Comparison of ENCODE assay signal across 1 cellular context in the genomic region with DNA sequence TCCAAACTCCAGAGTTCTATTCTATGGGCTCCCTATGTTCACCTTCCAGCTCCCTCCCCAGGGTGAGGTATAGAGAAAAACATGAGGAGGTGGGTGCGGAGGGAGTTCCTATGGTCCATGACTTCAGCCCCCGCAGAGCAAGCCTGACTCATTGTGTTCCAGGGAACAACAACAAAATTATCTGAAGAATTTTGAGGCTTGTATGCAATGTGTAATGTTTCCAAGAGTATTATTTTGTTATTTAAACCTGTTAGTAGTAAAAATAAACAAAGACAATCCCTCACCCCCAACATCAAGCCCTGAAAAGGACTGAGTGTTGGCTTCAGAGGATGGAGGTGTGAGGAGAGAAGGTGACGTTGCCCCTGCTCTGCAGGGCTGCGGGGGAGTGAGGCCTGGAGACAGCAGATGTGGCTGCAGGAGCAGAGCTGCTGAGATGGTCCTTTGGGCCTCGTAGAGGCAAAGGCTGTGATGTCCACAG.
A peak's percentile ranks its signal among the peaks of the same experiment; 100 is the strongest.
TF ChIP-seq lines count a peak whose summit lies in the region.

No MANE protein-coding gene starts in this region.

TF ChIP-seq in HEK293, 187 proteins besides CTCF, POLR2A, EP300 and RAD21:
- TF ChIP-seq, protein P1, sequence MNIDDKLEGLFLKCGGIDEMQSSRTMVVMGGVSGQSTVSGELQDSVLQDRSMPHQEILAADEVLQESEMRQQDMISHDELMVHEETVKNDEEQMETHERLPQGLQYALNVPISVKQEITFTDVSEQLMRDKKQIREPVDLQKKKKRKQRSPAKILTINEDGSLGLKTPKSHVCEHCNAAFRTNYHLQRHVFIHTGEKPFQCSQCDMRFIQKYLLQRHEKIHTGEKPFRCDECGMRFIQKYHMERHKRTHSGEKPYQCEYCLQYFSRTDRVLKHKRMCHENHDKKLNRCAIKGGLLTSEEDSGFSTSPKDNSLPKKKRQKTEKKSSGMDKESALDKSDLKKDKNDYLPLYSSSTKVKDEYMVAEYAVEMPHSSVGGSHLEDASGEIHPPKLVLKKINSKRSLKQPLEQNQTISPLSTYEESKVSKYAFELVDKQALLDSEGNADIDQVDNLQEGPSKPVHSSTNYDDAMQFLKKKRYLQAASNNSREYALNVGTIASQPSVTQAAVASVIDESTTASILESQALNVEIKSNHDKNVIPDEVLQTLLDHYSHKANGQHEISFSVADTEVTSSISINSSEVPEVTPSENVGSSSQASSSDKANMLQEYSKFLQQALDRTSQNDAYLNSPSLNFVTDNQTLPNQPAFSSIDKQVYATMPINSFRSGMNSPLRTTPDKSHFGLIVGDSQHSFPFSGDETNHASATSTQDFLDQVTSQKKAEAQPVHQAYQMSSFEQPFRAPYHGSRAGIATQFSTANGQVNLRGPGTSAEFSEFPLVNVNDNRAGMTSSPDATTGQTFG (tag by site-specific recombination; IDR thresholded peaks at IDR 0.05; ENCODE audit: borderline replicate concordance), result no peak
- TF ChIP-seq ZNF266 (tag by site-specific recombination; IDR thresholded peaks at IDR 0.05; ENCODE audit: low read depth), result no peak
- TF ChIP-seq ZNF510 (tag by site-specific recombination; IDR thresholded peaks at IDR 0.05; ENCODE audit: insufficient replicate concordance), result no peak
- TF ChIP-seq ZBTB21 (tag by site-specific recombination; IDR thresholded peaks at IDR 0.05), result no peak
- no peak for TF ChIP-seq ZNF202 (tag by site-specific recombination; IDR thresholded peaks at IDR 0.05; ENCODE audit: borderline replicate concordance)
- TF ChIP-seq, protein P2, sequence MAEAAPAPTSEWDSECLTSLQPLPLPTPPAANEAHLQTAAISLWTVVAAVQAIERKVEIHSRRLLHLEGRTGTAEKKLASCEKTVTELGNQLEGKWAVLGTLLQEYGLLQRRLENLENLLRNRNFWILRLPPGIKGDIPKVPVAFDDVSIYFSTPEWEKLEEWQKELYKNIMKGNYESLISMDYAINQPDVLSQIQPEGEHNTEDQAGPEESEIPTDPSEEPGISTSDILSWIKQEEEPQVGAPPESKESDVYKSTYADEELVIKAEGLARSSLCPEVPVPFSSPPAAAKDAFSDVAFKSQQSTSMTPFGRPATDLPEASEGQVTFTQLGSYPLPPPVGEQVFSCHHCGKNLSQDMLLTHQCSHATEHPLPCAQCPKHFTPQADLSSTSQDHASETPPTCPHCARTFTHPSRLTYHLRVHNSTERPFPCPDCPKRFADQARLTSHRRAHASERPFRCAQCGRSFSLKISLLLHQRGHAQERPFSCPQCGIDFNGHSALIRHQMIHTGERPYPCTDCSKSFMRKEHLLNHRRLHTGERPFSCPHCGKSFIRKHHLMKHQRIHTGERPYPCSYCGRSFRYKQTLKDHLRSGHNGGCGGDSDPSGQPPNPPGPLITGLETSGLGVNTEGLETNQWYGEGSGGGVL (tag by site-specific recombination; IDR thresholded peaks at IDR 0.05), result peak; percentile 77
- TF ChIP-seq MEIS1 (CRISPR knock-in tag; IDR thresholded peaks at IDR 0.05; ENCODE audit: borderline replicate concordance), result no peak
- peak; percentile 56 for TF ChIP-seq ZNF629 (tag by site-specific recombination; IDR thresholded peaks at IDR 0.05)
- no peak for TF ChIP-seq WT1 (tag by site-specific recombination; IDR thresholded peaks at IDR 0.05)
- TF ChIP-seq, protein P3, sequence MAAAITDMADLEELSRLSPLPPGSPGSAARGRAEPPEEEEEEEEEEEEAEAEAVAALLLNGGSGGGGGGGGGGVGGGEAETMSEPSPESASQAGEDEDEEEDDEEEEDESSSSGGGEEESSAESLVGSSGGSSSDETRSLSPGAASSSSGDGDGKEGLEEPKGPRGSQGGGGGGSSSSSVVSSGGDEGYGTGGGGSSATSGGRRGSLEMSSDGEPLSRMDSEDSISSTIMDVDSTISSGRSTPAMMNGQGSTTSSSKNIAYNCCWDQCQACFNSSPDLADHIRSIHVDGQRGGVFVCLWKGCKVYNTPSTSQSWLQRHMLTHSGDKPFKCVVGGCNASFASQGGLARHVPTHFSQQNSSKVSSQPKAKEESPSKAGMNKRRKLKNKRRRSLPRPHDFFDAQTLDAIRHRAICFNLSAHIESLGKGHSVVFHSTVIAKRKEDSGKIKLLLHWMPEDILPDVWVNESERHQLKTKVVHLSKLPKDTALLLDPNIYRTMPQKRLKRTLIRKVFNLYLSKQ (tag by site-specific recombination; IDR thresholded peaks at IDR 0.05; ENCODE audit: borderline replicate concordance), result no peak
- peak; percentile 50; the same call in 1 of the 2 replicates for TF ChIP-seq EGR2 (tag by site-specific recombination; IDR thresholded peaks at IDR 0.05; ENCODE audit: low read depth)
- TF ChIP-seq ZNF426 (tag by site-specific recombination; IDR thresholded peaks at IDR 0.05), result no peak
- no peak for TF ChIP-seq ZNF792 (tag by site-specific recombination; IDR thresholded peaks at IDR 0.05)
- TF ChIP-seq, protein P4, sequence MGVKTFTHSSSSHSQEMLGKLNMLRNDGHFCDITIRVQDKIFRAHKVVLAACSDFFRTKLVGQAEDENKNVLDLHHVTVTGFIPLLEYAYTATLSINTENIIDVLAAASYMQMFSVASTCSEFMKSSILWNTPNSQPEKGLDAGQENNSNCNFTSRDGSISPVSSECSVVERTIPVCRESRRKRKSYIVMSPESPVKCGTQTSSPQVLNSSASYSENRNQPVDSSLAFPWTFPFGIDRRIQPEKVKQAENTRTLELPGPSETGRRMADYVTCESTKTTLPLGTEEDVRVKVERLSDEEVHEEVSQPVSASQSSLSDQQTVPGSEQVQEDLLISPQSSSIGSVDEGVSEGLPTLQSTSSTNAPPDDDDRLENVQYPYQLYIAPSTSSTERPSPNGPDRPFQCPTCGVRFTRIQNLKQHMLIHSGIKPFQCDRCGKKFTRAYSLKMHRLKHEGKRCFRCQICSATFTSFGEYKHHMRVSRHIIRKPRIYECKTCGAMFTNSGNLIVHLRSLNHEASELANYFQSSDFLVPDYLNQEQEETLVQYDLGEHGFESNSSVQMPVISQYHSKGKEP (tag by site-specific recombination; IDR thresholded peaks at IDR 0.05), result no peak
- no peak for TF ChIP-seq RBAK (tag by site-specific recombination; IDR thresholded peaks at IDR 0.05)
- no peak for TF ChIP-seq ZNF221 (tag by site-specific recombination; IDR thresholded peaks at IDR 0.05; ENCODE audit: borderline replicate concordance)
- TF ChIP-seq ZNF138 (tag by site-specific recombination; IDR thresholded peaks at IDR 0.05; ENCODE audit: borderline replicate concordance), result no peak
- TF ChIP-seq ZFHX2 (tag by site-specific recombination; conservative IDR thresholded peaks at IDR 0.05), result peak; percentile 68
- TF ChIP-seq, protein P5, sequence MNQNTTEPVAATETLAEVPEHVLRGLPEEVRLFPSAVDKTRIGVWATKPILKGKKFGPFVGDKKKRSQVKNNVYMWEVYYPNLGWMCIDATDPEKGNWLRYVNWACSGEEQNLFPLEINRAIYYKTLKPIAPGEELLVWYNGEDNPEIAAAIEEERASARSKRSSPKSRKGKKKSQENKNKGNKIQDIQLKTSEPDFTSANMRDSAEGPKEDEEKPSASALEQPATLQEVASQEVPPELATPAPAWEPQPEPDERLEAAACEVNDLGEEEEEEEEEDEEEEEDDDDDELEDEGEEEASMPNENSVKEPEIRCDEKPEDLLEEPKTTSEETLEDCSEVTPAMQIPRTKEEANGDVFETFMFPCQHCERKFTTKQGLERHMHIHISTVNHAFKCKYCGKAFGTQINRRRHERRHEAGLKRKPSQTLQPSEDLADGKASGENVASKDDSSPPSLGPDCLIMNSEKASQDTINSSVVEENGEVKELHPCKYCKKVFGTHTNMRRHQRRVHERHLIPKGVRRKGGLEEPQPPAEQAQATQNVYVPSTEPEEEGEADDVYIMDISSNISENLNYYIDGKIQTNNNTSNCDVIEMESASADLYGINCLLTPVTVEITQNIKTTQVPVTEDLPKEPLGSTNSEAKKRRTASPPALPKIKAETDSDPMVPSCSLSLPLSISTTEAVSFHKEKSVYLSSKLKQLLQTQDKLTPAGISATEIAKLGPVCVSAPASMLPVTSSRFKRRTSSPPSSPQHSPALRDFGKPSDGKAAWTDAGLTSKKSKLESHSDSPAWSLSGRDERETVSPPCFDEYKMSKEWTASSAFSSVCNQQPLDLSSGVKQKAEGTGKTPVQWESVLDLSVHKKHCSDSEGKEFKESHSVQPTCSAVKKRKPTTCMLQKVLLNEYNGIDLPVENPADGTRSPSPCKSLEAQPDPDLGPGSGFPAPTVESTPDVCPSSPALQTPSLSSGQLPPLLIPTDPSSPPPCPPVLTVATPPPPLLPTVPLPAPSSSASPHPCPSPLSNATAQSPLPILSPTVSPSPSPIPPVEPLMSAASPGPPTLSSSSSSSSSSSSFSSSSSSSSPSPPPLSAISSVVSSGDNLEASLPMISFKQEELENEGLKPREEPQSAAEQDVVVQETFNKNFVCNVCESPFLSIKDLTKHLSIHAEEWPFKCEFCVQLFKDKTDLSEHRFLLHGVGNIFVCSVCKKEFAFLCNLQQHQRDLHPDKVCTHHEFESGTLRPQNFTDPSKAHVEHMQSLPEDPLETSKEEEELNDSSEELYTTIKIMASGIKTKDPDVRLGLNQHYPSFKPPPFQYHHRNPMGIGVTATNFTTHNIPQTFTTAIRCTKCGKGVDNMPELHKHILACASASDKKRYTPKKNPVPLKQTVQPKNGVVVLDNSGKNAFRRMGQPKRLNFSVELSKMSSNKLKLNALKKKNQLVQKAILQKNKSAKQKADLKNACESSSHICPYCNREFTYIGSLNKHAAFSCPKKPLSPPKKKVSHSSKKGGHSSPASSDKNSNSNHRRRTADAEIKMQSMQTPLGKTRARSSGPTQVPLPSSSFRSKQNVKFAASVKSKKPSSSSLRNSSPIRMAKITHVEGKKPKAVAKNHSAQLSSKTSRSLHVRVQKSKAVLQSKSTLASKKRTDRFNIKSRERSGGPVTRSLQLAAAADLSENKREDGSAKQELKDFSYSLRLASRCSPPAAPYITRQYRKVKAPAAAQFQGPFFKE (tag by site-specific recombination; IDR thresholded peaks at IDR 0.05; ENCODE audit: borderline replicate concordance), result no peak
- TF ChIP-seq, protein P6, sequence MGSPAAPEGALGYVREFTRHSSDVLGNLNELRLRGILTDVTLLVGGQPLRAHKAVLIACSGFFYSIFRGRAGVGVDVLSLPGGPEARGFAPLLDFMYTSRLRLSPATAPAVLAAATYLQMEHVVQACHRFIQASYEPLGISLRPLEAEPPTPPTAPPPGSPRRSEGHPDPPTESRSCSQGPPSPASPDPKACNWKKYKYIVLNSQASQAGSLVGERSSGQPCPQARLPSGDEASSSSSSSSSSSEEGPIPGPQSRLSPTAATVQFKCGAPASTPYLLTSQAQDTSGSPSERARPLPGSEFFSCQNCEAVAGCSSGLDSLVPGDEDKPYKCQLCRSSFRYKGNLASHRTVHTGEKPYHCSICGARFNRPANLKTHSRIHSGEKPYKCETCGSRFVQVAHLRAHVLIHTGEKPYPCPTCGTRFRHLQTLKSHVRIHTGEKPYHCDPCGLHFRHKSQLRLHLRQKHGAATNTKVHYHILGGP (tag by site-specific recombination; IDR thresholded peaks at IDR 0.05), result no peak
- TF ChIP-seq ZIC2 (tag by site-specific recombination; IDR thresholded peaks at IDR 0.05), result 0 out of 2 replicates have a peak, but pooled peaks have one; percentile 16
- no peak for TF ChIP-seq ZNF140 (tag by site-specific recombination; IDR thresholded peaks at IDR 0.05)
- TF ChIP-seq ZNF600 (tag by site-specific recombination; IDR thresholded peaks at IDR 0.05), result 0 out of 2 replicates have a peak, but pooled peaks have one; percentile 29
- TF ChIP-seq, protein P7, sequence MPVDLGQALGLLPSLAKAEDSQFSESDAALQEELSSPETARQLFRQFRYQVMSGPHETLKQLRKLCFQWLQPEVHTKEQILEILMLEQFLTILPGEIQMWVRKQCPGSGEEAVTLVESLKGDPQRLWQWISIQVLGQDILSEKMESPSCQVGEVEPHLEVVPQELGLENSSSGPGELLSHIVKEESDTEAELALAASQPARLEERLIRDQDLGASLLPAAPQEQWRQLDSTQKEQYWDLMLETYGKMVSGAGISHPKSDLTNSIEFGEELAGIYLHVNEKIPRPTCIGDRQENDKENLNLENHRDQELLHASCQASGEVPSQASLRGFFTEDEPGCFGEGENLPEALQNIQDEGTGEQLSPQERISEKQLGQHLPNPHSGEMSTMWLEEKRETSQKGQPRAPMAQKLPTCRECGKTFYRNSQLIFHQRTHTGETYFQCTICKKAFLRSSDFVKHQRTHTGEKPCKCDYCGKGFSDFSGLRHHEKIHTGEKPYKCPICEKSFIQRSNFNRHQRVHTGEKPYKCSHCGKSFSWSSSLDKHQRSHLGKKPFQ (tag by site-specific recombination; IDR thresholded peaks at IDR 0.05), result no peak
- no peak for TF ChIP-seq ZNF366 (tag by site-specific recombination; conservative IDR thresholded peaks at IDR 0.05)
- TF ChIP-seq ZXDB (tag by site-specific recombination; IDR thresholded peaks at IDR 0.05), result 0 out of 2 replicates have a peak, but pooled peaks have one; percentile 36
- TF ChIP-seq GLIS1 (tag by site-specific recombination; IDR thresholded peaks at IDR 0.05), result peak; percentile 57
- TF ChIP-seq, protein P8, sequence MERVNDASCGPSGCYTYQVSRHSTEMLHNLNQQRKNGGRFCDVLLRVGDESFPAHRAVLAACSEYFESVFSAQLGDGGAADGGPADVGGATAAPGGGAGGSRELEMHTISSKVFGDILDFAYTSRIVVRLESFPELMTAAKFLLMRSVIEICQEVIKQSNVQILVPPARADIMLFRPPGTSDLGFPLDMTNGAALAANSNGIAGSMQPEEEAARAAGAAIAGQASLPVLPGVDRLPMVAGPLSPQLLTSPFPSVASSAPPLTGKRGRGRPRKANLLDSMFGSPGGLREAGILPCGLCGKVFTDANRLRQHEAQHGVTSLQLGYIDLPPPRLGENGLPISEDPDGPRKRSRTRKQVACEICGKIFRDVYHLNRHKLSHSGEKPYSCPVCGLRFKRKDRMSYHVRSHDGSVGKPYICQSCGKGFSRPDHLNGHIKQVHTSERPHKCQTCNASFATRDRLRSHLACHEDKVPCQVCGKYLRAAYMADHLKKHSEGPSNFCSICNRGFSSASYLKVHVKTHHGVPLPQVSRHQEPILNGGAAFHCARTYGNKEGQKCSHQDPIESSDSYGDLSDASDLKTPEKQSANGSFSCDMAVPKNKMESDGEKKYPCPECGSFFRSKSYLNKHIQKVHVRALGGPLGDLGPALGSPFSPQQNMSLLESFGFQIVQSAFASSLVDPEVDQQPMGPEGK (tag by site-specific recombination; IDR thresholded peaks at IDR 0.05), result no peak
TF ChIP-seq in HEK293: peak in this region for 8.
